Comparison of ENCODE assay signal across 32 cellular contexts in the genomic region with DNA sequence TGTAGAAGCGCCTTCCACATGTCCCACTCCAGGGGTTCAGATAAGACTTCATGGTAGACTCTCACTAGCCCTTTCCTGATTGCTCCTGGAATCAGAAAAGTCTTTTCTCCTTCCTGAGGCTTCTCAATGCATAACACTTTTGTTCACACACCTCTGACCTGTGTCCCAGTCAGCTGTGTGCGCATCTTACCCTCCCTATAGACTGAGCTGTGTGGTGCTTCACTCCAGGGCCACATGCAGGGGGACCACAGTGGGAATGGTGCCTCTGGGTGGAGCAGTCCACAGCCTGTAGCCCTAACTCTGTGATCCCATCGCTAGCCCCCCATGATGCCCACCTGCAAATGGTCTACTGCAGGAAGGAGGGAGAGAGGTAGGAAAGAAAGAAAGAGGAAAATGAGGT.
"Had no signal": no experiment of that assay in that cellular context is flagged by ENCODE, and none has a peak within 500 bp of the region (broad histone marks: within the 10 kb centered on the region; RNA-seq: fewer than 3 reads in every experiment).

No MANE protein-coding gene starts in this region.

- H3K27ac Mint-ChIP-seq: activated B cell treated with CpG ODN at 0.5 μM for 24 hours; activated CD4-positive, alpha-beta memory T cell treated with anti-CD3 and anti-CD28 coated beads for 36 hours; activated naive CD4-positive, alpha-beta T cell treated with anti-CD3 and anti-CD28 coated beads for 36 hours; activated naive CD4-positive, alpha-beta T cell treated with anti-CD3 and anti-CD28 coated beads, Interleukin-2, amount 50 U/mL, for 72 hours; activated naive CD8-positive, alpha-beta T cell treated with anti-CD3 and anti-CD28 coated beads, Interleukin-2, amount 50 U/mL, for 24 hours; activated T-helper 1 cell treated with anti-CD3 and anti-CD28 coated beads, Interleukin-12 subunit alpha, Interleukin-12 subunit beta, Interleukin-2, Interleukin-4 antibody, amounts not matched to agents 30 ng/mL and 10 ng/mL and 1 ng/mL, durations not matched to agents 14 hours and 24 hours and 36 hours; IgD-negative memory B cell had no signal

- H3K4me3 ChIP-seq: ascending aorta, Peyer's patch, SJSA1 had no signal

- H3K27ac ChIP-seq: ascending aorta, KMS-11, Peyer's patch, SJSA1, VCaP had no signal

- H3K4me1 Mint-ChIP-seq: activated B cell treated with CpG ODN at 0.5 μM for 24 hours, IgD-negative memory B cell had no signal

- H3K9me3 Mint-ChIP-seq: activated B cell treated with CpG ODN at 0.5 μM for 24 hours; activated CD4-positive, alpha-beta memory T cell treated with anti-CD3 and anti-CD28 coated beads for 36 hours; activated naive CD4-positive, alpha-beta T cell treated with anti-CD3 and anti-CD28 coated beads for 36 hours; activated naive CD8-positive, alpha-beta T cell treated with anti-CD3 and anti-CD28 coated beads, Interleukin-2, amount 50 U/mL, for 24 hours; activated T-cell treated with anti-CD3 and anti-CD28 coated beads, Interleukin-2, amount 50 U/mL, for 4 hours; activated T-helper 1 cell treated with anti-CD3 and anti-CD28 coated beads, Interleukin-12 subunit alpha, Interleukin-12 subunit beta, Interleukin-2, Interleukin-4 antibody, amounts not matched to agents 30 ng/mL and 10 ng/mL and 1 ng/mL, durations not matched to agents 14 hours and 24 hours and 36 hours had no signal

- H3K27me3 ChIP-seq: ascending aorta, Peyer's patch, SJSA1 had no signal

- H3K36me3 Mint-ChIP-seq: activated CD4-positive, alpha-beta memory T cell treated with anti-CD3 and anti-CD28 coated beads for 36 hours had no signal

- H3K4me1 ChIP-seq: ascending aorta, Peyer's patch had no signal

- H3K27me3 Mint-ChIP-seq: activated CD4-positive, alpha-beta memory T cell treated with anti-CD3 and anti-CD28 coated beads for 36 hours had no signal

- H3K9me3 ChIP-seq: ascending aorta, Peyer's patch, SJSA1, SK-N-SH had no signal

- H3K36me3 ChIP-seq: ascending aorta, Peyer's patch, SJSA1 had no signal

- H3K4me3 Mint-ChIP-seq: activated B cell treated with CpG ODN at 0.5 μM for 24 hours; activated CD4-positive, alpha-beta memory T cell treated with anti-CD3 and anti-CD28 coated beads for 36 hours; activated naive CD4-positive, alpha-beta T cell treated with anti-CD3 and anti-CD28 coated beads for 36 hours; activated naive CD8-positive, alpha-beta T cell treated with anti-CD3 and anti-CD28 coated beads, Interleukin-2, amount 50 U/mL, for 24 hours; activated T-cell treated with anti-CD3 and anti-CD28 coated beads, Interleukin-2, amount 50 U/mL, for 4 hours; activated T-helper 1 cell treated with anti-CD3 and anti-CD28 coated beads, Interleukin-12 subunit alpha, Interleukin-12 subunit beta, Interleukin-2, Interleukin-4 antibody, amounts not matched to agents 30 ng/mL and 10 ng/mL and 1 ng/mL, durations not matched to agents 14 hours and 24 hours and 36 hours; IgD-negative memory B cell had no signal

- DNase-seq: activated B cell treated with CpG ODN at 0.5 μM for 24 hours; activated CD4-positive, alpha-beta memory T cell treated with anti-CD3 and anti-CD28 coated beads for 36 hours; activated CD4-positive, alpha-beta T cell treated with anti-CD3 and anti-CD28 coated beads for 4 hours; activated CD4-positive, alpha-beta T cell treated with anti-CD3 and anti-CD28 coated beads, Interleukin-2, amount 50 U/mL, for 1 hour; activated CD4-positive, CD25-positive, alpha-beta regulatory T cell treated with anti-CD3 and anti-CD28 coated beads, Interleukin-2, amount 50 U/mL, for 72 hours; activated gamma-delta T cell treated with Interleukin-2 at 50 U/mL for 16 hours; activated naive CD4-positive, alpha-beta T cell treated with anti-CD3 and anti-CD28 coated beads for 36 hours; activated naive CD8-positive, alpha-beta T cell treated with anti-CD3 and anti-CD28 coated beads, Interleukin-2, amount 50 U/mL, for 24 hours; activated T-cell treated with anti-CD3 and anti-CD28 coated beads for 4 hours; activated T-cell treated with anti-CD3 and anti-CD28 coated beads, Interleukin-2, amount 50 U/mL, for 4 hours; NCI-H1105; NCI-H1417 treated with DMSO at 0.1 percent for 48 hours; NCI-H1930; NCI-H2081 treated with DMSO at 0.1 percent for 48 hours; NCI-H345; NCI-H524 treated with DMSO at 0.1 percent for 48 hours; NK-92 treated with Interleukin-12 subunit alpha and Interleukin-12 subunit beta, amount 100 ng/mL, for 24 hours; PC-3; Peyer's patch; RPMI8226; SHP77 treated with DMSO at 0.1 percent for 48 hours; SK-N-SH; T-helper 1 cell; T-helper 2 cell; T-helper 9 cell had no signal
